In the genomic region with DNA sequence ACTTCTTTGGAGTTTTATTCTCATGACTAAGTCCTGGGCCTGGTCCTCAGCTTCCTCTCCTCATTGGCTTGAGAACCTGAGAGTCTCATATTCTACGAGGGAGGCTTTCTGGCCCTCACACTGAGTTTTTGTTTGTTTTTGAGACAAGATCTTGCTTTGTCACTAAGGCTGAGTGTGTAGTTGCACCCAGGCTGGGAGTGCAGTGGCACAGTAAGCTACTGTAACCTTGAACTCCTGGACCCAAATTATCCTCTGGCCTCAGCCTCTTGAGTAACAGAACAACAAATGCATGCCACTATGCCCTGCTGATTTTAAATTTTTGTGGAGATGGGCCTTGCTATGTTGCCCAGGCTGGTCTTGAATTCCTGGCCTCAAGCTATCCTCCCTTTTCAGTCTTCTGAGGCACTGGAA, we compare ENCODE assay signal across 1 cellular context.
TF ChIP-seq lines count a peak whose summit lies in the region.

No MANE protein-coding gene starts in this region.

TF ChIP-seq in HepG2, 621 proteins besides CTCF, POLR2A, EP300 and RAD21 (continued from another document and continues in another):
- TF ChIP-seq DPF2 (CRISPR knock-in tag; IDR thresholded peaks at IDR 0.05; ENCODE audit: borderline replicate concordance, low read depth) (peak; percentile 52; the same call in 1 of the 2 replicates), SOX5 (CRISPR knock-in tag; IDR thresholded peaks at IDR 0.05; ENCODE audit: borderline replicate concordance) (peak; percentile 71; the same call in 1 of the 2 replicates), PHF5A (CRISPR knock-in tag; IDR thresholded peaks at IDR 0.05; ENCODE audit: low read depth, unreplicated experiment) (no peak), SATB2 (CRISPR knock-in tag; IDR thresholded peaks at IDR 0.05) (no peak), MIER2 (CRISPR knock-in tag; IDR thresholded peaks at IDR 0.05) (peak; percentile 69), ZNF34 (CRISPR knock-in tag; IDR thresholded peaks at IDR 0.05; ENCODE audit: borderline replicate concordance) (no peak), RBM39 (IDR thresholded peaks at IDR 0.05; ENCODE audit: low read depth, low read length, poor library complexity, severe bottlenecking) (no peak), SP2 (CRISPR knock-in tag; IDR thresholded peaks at IDR 0.05) (no peak), RARA (CRISPR knock-in tag; IDR thresholded peaks at IDR 0.05) (peak; percentile 89), ZNF549 (CRISPR knock-in tag; IDR thresholded peaks at IDR 0.05) (no peak), MED1 (CRISPR knock-in tag; IDR thresholded peaks at IDR 0.05) (peak; percentile 74), ZFP36L1 (CRISPR knock-in tag; IDR thresholded peaks at IDR 0.05) (no peak), ZNF552 (CRISPR knock-in tag; IDR thresholded peaks at IDR 0.05; ENCODE audit: borderline replicate concordance) (no peak), REL (CRISPR knock-in tag; conservative IDR thresholded peaks at IDR 0.05) (no peak), ZNF879 (CRISPR knock-in tag; IDR thresholded peaks at IDR 0.05) (no peak), ARNT2 (CRISPR knock-in tag; IDR thresholded peaks at IDR 0.05; ENCODE audit: low read depth) (no peak), HOXA3 (CRISPR knock-in tag; IDR thresholded peaks at IDR 0.05) (peak; percentile 62; the same call in 1 of the 2 replicates), TGIF2 (CRISPR knock-in tag; IDR thresholded peaks at IDR 0.05) (no peak), NKX3-1 (CRISPR knock-in tag; IDR thresholded peaks at IDR 0.05) (no peak), NCOA1 (CRISPR knock-in tag; IDR thresholded peaks at IDR 0.05) (no peak), ZNF24 (IDR thresholded peaks at IDR 0.05) (no peak), HDAC6 (IDR thresholded peaks at IDR 0.05; ENCODE audit: low read depth, low read length) (no peak), ZNF225 (CRISPR knock-in tag; IDR thresholded peaks at IDR 0.05) (no peak; the same call in 1 of the 2 replicates), CEBPG (CRISPR knock-in tag; IDR thresholded peaks at IDR 0.05) (peak; percentile 79), NR2F6 (IDR thresholded peaks at IDR 0.05) (0 out of 2 replicates have a peak, but pooled peaks have one; percentile 39), NR2F6 (CRISPR knock-in tag; IDR thresholded peaks at IDR 0.05) (peak; percentile 65), TCF7 (IDR thresholded peaks at IDR 0.05; ENCODE audit: low read depth) (0 out of 2 replicates have a peak, but pooled peaks have one; percentile 30), MAFK (conservative IDR thresholded peaks at IDR 0.05 in 1 of 2, IDR thresholded peaks at IDR 0.05 in 1 of 2; ENCODE audit: low read length in 2 of 2) (no peak; a peak in 1 of 4 replicates), MTF1 (CRISPR knock-in tag; IDR thresholded peaks at IDR 0.05) (no peak), ZNF563 (CRISPR knock-in tag; IDR thresholded peaks at IDR 0.05) (no peak), ZNF207 (IDR thresholded peaks at IDR 0.05; ENCODE audit: borderline replicate concordance) (no peak), ZNF235 (CRISPR knock-in tag; IDR thresholded peaks at IDR 0.05; ENCODE audit: borderline replicate concordance) (no peak), TCF7L2 (IDR thresholded peaks at IDR 0.05; ENCODE audit: low read depth, low read length) (no peak), KDM5B (CRISPR knock-in tag; IDR thresholded peaks at IDR 0.05; ENCODE audit: borderline replicate concordance) (no peak), ZNF816 (CRISPR knock-in tag; IDR thresholded peaks at IDR 0.05; ENCODE audit: borderline replicate concordance) (no peak), AHR (CRISPR knock-in tag; IDR thresholded peaks at IDR 0.05) (no peak), KAT8 (CRISPR knock-in tag; IDR thresholded peaks at IDR 0.05) (peak; percentile 68; the same call in 1 of the 2 replicates)
- TF ChIP-seq, protein P1, sequence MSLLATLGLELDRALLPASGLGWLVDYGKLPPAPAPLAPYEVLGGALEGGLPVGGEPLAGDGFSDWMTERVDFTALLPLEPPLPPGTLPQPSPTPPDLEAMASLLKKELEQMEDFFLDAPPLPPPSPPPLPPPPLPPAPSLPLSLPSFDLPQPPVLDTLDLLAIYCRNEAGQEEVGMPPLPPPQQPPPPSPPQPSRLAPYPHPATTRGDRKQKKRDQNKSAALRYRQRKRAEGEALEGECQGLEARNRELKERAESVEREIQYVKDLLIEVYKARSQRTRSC (CRISPR knock-in tag; IDR thresholded peaks at IDR 0.05; ENCODE audit: low read depth), result no peak
- TF ChIP-seq, protein P2, sequence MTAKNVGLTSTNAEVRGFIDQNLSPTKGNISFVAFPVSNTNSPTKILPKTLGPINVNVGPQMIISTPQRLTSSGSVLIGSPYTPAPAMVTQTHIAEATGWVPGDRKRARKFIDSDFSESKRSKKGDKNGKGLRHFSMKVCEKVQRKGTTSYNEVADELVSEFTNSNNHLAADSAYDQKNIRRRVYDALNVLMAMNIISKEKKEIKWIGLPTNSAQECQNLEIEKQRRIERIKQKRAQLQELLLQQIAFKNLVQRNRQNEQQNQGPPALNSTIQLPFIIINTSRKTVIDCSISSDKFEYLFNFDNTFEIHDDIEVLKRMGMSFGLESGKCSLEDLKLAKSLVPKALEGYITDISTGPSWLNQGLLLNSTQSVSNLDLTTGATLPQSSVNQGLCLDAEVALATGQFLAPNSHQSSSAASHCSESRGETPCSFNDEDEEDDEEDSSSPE (CRISPR knock-in tag; IDR thresholded peaks at IDR 0.05), result peak; percentile 28; the same call in 1 of the 2 replicates
- TF ChIP-seq, protein P3, sequence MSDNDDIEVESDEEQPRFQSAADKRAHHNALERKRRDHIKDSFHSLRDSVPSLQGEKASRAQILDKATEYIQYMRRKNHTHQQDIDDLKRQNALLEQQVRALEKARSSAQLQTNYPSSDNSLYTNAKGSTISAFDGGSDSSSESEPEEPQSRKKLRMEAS (IDR thresholded peaks at IDR 0.05), result peak; percentile 77
- TF ChIP-seq, protein P4, sequence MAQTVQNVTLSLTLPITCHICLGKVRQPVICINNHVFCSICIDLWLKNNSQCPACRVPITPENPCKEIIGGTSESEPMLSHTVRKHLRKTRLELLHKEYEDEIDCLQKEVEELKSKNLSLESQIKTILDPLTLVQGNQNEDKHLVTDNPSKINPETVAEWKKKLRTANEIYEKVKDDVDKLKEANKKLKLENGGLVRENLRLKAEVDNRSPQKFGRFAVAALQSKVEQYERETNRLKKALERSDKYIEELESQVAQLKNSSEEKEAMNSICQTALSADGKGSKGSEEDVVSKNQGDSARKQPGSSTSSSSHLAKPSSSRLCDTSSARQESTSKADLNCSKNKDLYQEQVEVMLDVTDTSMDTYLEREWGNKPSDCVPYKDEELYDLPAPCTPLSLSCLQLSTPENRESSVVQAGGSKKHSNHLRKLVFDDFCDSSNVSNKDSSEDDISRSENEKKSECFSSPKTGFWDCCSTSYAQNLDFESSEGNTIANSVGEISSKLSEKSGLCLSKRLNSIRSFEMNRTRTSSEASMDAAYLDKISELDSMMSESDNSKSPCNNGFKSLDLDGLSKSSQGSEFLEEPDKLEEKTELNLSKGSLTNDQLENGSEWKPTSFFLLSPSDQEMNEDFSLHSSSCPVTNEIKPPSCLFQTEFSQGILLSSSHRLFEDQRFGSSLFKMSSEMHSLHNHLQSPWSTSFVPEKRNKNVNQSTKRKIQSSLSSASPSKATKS (CRISPR knock-in tag; IDR thresholded peaks at IDR 0.05), result no peak
- TF ChIP-seq, protein P5, sequence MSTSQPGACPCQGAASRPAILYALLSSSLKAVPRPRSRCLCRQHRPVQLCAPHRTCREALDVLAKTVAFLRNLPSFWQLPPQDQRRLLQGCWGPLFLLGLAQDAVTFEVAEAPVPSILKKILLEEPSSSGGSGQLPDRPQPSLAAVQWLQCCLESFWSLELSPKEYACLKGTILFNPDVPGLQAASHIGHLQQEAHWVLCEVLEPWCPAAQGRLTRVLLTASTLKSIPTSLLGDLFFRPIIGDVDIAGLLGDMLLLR (CRISPR knock-in tag; IDR thresholded peaks at IDR 0.05), result no peak
- TF ChIP-seq, protein P6, sequence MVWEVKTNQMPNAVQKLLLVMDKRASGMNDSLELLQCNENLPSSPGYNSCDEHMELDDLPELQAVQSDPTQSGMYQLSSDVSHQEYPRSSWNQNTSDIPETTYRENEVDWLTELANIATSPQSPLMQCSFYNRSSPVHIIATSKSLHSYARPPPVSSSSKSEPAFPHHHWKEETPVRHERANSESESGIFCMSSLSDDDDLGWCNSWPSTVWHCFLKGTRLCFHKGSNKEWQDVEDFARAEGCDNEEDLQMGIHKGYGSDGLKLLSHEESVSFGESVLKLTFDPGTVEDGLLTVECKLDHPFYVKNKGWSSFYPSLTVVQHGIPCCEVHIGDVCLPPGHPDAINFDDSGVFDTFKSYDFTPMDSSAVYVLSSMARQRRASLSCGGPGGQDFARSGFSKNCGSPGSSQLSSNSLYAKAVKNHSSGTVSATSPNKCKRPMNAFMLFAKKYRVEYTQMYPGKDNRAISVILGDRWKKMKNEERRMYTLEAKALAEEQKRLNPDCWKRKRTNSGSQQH (CRISPR knock-in tag; IDR thresholded peaks at IDR 0.05; ENCODE audit: low read depth), result no peak; the same call in 1 of the 2 replicates
- TF ChIP-seq, protein P7, sequence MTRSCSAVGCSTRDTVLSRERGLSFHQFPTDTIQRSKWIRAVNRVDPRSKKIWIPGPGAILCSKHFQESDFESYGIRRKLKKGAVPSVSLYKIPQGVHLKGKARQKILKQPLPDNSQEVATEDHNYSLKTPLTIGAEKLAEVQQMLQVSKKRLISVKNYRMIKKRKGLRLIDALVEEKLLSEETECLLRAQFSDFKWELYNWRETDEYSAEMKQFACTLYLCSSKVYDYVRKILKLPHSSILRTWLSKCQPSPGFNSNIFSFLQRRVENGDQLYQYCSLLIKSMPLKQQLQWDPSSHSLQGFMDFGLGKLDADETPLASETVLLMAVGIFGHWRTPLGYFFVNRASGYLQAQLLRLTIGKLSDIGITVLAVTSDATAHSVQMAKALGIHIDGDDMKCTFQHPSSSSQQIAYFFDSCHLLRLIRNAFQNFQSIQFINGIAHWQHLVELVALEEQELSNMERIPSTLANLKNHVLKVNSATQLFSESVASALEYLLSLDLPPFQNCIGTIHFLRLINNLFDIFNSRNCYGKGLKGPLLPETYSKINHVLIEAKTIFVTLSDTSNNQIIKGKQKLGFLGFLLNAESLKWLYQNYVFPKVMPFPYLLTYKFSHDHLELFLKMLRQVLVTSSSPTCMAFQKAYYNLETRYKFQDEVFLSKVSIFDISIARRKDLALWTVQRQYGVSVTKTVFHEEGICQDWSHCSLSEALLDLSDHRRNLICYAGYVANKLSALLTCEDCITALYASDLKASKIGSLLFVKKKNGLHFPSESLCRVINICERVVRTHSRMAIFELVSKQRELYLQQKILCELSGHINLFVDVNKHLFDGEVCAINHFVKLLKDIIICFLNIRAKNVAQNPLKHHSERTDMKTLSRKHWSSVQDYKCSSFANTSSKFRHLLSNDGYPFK (CRISPR knock-in tag; IDR thresholded peaks at IDR 0.05; ENCODE audit: borderline replicate concordance), result no peak
- TF ChIP-seq, protein P8, sequence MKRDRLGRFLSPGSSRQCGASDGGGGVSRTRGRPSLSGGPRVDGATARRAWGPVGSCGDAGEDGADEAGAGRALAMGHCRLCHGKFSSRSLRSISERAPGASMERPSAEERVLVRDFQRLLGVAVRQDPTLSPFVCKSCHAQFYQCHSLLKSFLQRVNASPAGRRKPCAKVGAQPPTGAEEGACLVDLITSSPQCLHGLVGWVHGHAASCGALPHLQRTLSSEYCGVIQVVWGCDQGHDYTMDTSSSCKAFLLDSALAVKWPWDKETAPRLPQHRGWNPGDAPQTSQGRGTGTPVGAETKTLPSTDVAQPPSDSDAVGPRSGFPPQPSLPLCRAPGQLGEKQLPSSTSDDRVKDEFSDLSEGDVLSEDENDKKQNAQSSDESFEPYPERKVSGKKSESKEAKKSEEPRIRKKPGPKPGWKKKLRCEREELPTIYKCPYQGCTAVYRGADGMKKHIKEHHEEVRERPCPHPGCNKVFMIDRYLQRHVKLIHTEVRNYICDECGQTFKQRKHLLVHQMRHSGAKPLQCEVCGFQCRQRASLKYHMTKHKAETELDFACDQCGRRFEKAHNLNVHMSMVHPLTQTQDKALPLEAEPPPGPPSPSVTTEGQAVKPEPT (CRISPR knock-in tag; IDR thresholded peaks at IDR 0.05; ENCODE audit: low read depth), result no peak
- TF ChIP-seq, protein P9, sequence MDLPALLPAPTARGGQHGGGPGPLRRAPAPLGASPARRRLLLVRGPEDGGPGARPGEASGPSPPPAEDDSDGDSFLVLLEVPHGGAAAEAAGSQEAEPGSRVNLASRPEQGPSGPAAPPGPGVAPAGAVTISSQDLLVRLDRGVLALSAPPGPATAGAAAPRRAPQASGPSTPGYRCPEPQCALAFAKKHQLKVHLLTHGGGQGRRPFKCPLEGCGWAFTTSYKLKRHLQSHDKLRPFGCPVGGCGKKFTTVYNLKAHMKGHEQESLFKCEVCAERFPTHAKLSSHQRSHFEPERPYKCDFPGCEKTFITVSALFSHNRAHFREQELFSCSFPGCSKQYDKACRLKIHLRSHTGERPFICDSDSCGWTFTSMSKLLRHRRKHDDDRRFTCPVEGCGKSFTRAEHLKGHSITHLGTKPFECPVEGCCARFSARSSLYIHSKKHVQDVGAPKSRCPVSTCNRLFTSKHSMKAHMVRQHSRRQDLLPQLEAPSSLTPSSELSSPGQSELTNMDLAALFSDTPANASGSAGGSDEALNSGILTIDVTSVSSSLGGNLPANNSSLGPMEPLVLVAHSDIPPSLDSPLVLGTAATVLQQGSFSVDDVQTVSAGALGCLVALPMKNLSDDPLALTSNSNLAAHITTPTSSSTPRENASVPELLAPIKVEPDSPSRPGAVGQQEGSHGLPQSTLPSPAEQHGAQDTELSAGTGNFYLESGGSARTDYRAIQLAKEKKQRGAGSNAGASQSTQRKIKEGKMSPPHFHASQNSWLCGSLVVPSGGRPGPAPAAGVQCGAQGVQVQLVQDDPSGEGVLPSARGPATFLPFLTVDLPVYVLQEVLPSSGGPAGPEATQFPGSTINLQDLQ (CRISPR knock-in tag; IDR thresholded peaks at IDR 0.05), result no peak
- TF ChIP-seq, protein P10, sequence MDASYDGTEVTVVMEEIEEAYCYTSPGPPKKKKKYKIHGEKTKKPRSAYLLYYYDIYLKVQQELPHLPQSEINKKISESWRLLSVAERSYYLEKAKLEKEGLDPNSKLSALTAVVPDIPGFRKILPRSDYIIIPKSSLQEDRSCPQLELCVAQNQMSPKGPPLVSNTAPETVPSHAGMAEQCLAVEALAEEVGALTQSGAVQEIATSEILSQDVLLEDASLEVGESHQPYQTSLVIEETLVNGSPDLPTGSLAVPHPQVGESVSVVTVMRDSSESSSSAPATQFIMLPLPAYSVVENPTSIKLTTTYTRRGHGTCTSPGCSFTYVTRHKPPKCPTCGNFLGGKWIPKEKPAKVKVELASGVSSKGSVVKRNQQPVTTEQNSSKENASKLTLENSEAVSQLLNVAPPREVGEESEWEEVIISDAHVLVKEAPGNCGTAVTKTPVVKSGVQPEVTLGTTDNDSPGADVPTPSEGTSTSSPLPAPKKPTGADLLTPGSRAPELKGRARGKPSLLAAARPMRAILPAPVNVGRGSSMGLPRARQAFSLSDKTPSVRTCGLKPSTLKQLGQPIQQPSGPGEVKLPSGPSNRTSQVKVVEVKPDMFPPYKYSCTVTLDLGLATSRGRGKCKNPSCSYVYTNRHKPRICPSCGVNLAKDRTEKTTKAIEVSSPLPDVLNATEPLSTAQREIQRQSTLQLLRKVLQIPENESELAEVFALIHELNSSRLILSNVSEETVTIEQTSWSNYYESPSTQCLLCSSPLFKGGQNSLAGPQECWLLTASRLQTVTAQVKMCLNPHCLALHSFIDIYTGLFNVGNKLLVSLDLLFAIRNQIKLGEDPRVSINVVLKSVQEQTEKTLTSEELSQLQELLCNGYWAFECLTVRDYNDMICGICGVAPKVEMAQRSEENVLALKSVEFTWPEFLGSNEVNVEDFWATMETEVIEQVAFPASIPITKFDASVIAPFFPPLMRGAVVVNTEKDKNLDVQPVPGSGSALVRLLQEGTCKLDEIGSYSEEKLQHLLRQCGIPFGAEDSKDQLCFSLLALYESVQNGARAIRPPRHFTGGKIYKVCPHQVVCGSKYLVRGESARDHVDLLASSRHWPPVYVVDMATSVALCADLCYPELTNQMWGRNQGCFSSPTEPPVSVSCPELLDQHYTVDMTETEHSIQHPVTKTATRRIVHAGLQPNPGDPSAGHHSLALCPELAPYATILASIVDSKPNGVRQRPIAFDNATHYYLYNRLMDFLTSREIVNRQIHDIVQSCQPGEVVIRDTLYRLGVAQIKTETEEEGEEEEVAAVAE (CRISPR knock-in tag; IDR thresholded peaks at IDR 0.05; ENCODE audit: borderline replicate concordance), result peak; percentile 19; the same call in 1 of the 2 replicates
